1 cellular context compared by ENCODE assay signal in genomic region chr1:212432706-212433576, GRCh38.
TF ChIP-seq lines count a peak whose summit lies in the region.

Gene NENF (plus strand): TSS chr1:212432920. CDS start chr1:212432944, 24 bp downstream.

TF ChIP-seq in K562, 482 proteins besides CTCF, POLR2A, EP300 and RAD21 (continued from another document and continues in another):
- no peak for TF ChIP-seq ZBTB49 (CRISPR knock-in tag; IDR thresholded peaks at IDR 0.05; ENCODE audit: borderline replicate concordance)
- no peak for TF ChIP-seq TSHZ1 (CRISPR knock-in tag; IDR thresholded peaks at IDR 0.05)
- no peak for TF ChIP-seq CC2D1A (IDR thresholded peaks at IDR 0.05)
- TF ChIP-seq CTCFL (IDR thresholded peaks at IDR 0.05; ENCODE audit: borderline replicate concordance, insufficient read depth, low read depth, low read length, poor library complexity, severe bottlenecking): no peak
- no peak for TF ChIP-seq TAF15 (IDR thresholded peaks at IDR 0.05; ENCODE audit: low read depth, low read length)
- TF ChIP-seq DLX4 (CRISPR knock-in tag; IDR thresholded peaks at IDR 0.05): no peak
- no peak; the same call in 1 of the 2 replicates for TF ChIP-seq TOE1 (IDR thresholded peaks at IDR 0.05; ENCODE audit: borderline replicate concordance)
- no peak for TF ChIP-seq TOE1 (CRISPR knock-in tag; IDR thresholded peaks at IDR 0.05; ENCODE audit: borderline replicate concordance, low read depth)
- TF ChIP-seq GMEB1 (CRISPR knock-in tag; IDR thresholded peaks at IDR 0.05): peak; percentile 39; the same call in 1 of the 2 replicates
- no peak for TF ChIP-seq MIER1 (IDR thresholded peaks at IDR 0.05; ENCODE audit: low read depth)
- TF ChIP-seq POLR2AphosphoS5 (IDR thresholded peaks at IDR 0.05; ENCODE audit: control insufficient read depth, insufficient read depth, low read depth, low read length): peak; percentile 78
- TF ChIP-seq TAL1 (IDR thresholded peaks at IDR 0.05): no peak
- TF ChIP-seq KLF13 (tag; IDR thresholded peaks at IDR 0.05; ENCODE audit: borderline replicate concordance, low read depth): no peak
- TF ChIP-seq ZBTB33 (CRISPR knock-in tag; IDR thresholded peaks at IDR 0.05): 0 out of 2 replicates have a peak, but pooled peaks have one; percentile 37
- no peak for TF ChIP-seq SNIP1 (IDR thresholded peaks at IDR 0.05; ENCODE audit: low read depth)
- TF ChIP-seq PHB2 (IDR thresholded peaks at IDR 0.05; ENCODE audit: low read depth): no peak
- no peak for TF ChIP-seq ZNF316 (IDR thresholded peaks at IDR 0.05)
- TF ChIP-seq HIVEP1 (CRISPR knock-in tag; IDR thresholded peaks at IDR 0.05): no peak
- TF ChIP-seq PCBP1 (IDR thresholded peaks at IDR 0.05; ENCODE audit: low read depth, low read length, poor library complexity, severe bottlenecking): peak; percentile 33
- TF ChIP-seq RNF219 (CRISPR knock-in tag; IDR thresholded peaks at IDR 0.05): no peak
- peak; percentile 55; the same call in 1 of the 2 replicates for TF ChIP-seq HNRNPL (IDR thresholded peaks at IDR 0.05; ENCODE audit: low read depth, low read length)
- TF ChIP-seq ZKSCAN8 (CRISPR knock-in tag; IDR thresholded peaks at IDR 0.05): no peak
- TF ChIP-seq ZKSCAN3 (CRISPR knock-in tag; IDR thresholded peaks at IDR 0.05): no peak
- TF ChIP-seq KLF6 (CRISPR knock-in tag; IDR thresholded peaks at IDR 0.05; ENCODE audit: borderline replicate concordance): no peak
- TF ChIP-seq CBX3 (IDR thresholded peaks at IDR 0.05; ENCODE audit: borderline replicate concordance in 1 of 2, low read length in 2 of 2): no peak; a peak in 1 of 3 replicates
- no peak for TF ChIP-seq ARID3A (IDR thresholded peaks at IDR 0.05; ENCODE audit: borderline replicate concordance, low read depth, low read length)
- no peak for TF ChIP-seq SNAPC5 (CRISPR knock-in tag; IDR thresholded peaks at IDR 0.05)
- no peak for TF ChIP-seq SMARCE1 (IDR thresholded peaks at IDR 0.05)
- TF ChIP-seq BDP1 (IDR thresholded peaks at IDR 0.05; ENCODE audit: insufficient read depth, insufficient read length): no peak
- peak; percentile 24 for TF ChIP-seq SMAD1 (IDR thresholded peaks at IDR 0.05; ENCODE audit: low read depth, low read length, partially characterized antibody)
- TF ChIP-seq FIP1L1 (IDR thresholded peaks at IDR 0.05; ENCODE audit: low read depth, low read length, poor library complexity, severe bottlenecking): no peak
- TF ChIP-seq GABPB2 (CRISPR knock-in tag; conservative IDR thresholded peaks at IDR 0.05): no peak
- no peak for TF ChIP-seq PTBP1 (IDR thresholded peaks at IDR 0.05; ENCODE audit: low read depth, low read length)
- no peak for TF ChIP-seq THRB (CRISPR knock-in tag; conservative IDR thresholded peaks at IDR 0.05)
- no peak for TF ChIP-seq ZNF212 (CRISPR knock-in tag; IDR thresholded peaks at IDR 0.05)
- no peak for TF ChIP-seq HMGXB4 (CRISPR knock-in tag; IDR thresholded peaks at IDR 0.05)
- TF ChIP-seq JUNB (CRISPR knock-in tag; conservative IDR thresholded peaks at IDR 0.05): no peak
- TF ChIP-seq ZC3H11A (IDR thresholded peaks at IDR 0.05; ENCODE audit: low read depth, low read length): no peak
- TF ChIP-seq ZBTB26 (CRISPR knock-in tag; IDR thresholded peaks at IDR 0.05): no peak
- TF ChIP-seq HNRNPH1 (optimal IDR thresholded peaks at IDR 0.05; ENCODE audit: low read depth, low read length): no peak
